ENCODE assay signal across 23 cellular contexts in the genomic region with DNA sequence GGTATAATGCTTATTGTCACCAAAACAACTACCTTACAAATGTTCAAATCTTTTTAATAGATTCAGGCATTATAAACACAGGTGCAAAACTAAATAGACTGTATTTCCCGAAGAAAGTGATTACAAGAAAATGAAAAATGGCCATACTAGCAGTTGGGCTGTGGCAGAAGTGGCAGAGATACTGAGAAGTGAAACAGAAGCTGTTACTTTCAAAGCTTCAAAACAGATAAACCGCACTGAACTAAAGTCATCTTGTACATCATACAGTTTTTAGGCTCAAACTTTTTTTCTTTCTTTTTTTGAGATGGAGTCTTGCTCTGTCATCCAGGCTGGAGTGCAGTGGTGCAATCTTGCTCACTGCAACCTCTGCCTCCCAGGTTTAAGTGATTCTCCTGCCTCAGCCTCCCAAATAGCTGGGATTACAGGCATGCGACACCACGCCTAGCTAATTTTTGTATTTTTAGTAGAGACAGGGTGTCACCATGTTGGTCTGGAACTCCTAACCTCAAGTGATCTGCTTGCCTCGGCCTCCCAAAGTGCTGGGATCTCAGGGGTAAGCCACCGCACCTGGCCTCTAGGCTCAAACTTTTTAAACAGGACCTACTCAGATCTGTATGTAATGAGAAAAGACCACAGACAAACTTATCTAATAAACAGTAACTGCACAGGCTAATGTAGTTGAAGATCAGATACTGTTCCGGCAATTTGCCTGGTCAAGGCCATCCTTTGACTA.
"Had no signal": no experiment of that assay in that cellular context is flagged by ENCODE, and none has a peak within 500 bp of the region (broad histone marks: within the 10 kb centered on the region; RNA-seq: fewer than 3 reads in every experiment).

No MANE protein-coding gene starts in this region.

- H3K4me3 ChIP-seq: lung, neural progenitor cell, ovary, right atrium auricular region, sigmoid colon, skin epidermis, stomach, thoracic aorta, transverse colon had no signal

- ATAC-seq: foreskin keratinocyte; left colon; left ventricle myocardium superior; natural killer cell treated with Interleukin-12 subunit alpha and Interleukin-12 subunit beta and Interleukin-15 and Interleukin-18, amount 100 ng/mL, for 72 hours had no signal

- H3K4me2 ChIP-seq: neural progenitor cell had no signal

- H3K9me3 ChIP-seq: ovary, right atrium auricular region, sigmoid colon, stomach, thoracic aorta, transverse colon had no signal

- H2AFZ ChIP-seq: neural progenitor cell had no signal

- H3K36me3 ChIP-seq: neural progenitor cell, ovary, right atrium auricular region, sigmoid colon, stomach, thoracic aorta, transverse colon had no signal

- H3K4me1 ChIP-seq: foreskin keratinocyte, neural progenitor cell, right atrium auricular region, sigmoid colon, stomach, transverse colon had no signal

- H3K27me3 ChIP-seq: foreskin keratinocyte, neural progenitor cell, ovary, right atrium auricular region, sigmoid colon, transverse colon had no signal

- H3K9ac ChIP-seq: neural progenitor cell had no signal

- DNase-seq: erythroblast; foreskin keratinocyte; head of caudate nucleus; hippocampal formation; left colon; left ventricle myocardium superior; mesenchymal stem cell; midbrain; nucleus accumbens; ovary; sigmoid colon; stimulated activated CD4-positive, alpha-beta T cell treated with anti-CD3 and anti-CD28 coated beads, Interleukin-2, amount 100 ng/mL, for 24 hours; stimulated activated CD4-positive, alpha-beta T cell treated with anti-CD3 and anti-CD28 coated beads, Interleukin-4, amount 100 ng/mL, for 4 hours; stimulated activated naive CD4-positive, alpha-beta T cell; stomach; substantia nigra; transverse colon had no signal

- H3K27ac ChIP-seq: foreskin keratinocyte, neural progenitor cell, ovary, right atrium auricular region, sigmoid colon, skin epidermis, stomach, thoracic aorta, transverse colon had no signal
